ENCODE assay signal across 8 cellular contexts in the genomic region with DNA sequence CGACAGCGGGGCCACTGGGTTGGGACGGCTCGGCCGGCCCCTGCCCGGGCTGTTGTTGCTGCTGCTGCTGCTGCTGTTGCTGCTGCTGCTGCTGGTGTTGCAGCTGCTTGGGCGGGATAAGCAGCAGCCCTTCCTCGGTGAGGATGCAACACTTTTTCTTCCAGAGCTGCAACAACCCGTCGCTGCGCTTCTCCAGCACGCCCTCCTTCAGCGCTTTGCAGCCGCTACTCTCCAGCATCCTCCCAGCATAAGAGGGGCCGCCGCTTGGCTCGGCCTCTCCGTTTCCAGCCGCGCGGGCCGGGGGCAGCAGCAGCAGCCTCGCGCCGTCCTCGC. TPM values are rescaled to one million over a fixed set of nuclear protein-coding genes. Genes with fewer than 3 reads are reported as not detected.
DNase-seq lines count a peak whose midpoint lies in the region; ATAC-seq and TF ChIP-seq lines count a peak whose summit lies in the region.

No MANE protein-coding gene starts in this region.

- H4K20me1 ChIP-seq in smooth muscle cell (ENCODE audit: low read depth) = peaks cover 32% of the 10 kb centered on the region

- H3K4me1 ChIP-seq in left ventricle myocardium inferior = peaks cover 58% of the 10 kb centered on the region
- H3K4me1 ChIP-seq in smooth muscle cell (ENCODE audit: low read depth) = peaks cover 19% of the 10 kb centered on the region

- no peaks in the 10 kb centered on the region for H3K9me3 ChIP-seq in left ventricle myocardium inferior (replicated peaks)
- no peaks in the 10 kb centered on the region for H3K9me3 ChIP-seq in smooth muscle cell (replicated peaks; ENCODE audit: low read depth)

- peak overlapping the region; percentile 99 for H3K27ac ChIP-seq in left ventricle myocardium inferior (replicated peaks)
- peak overlapping the region; percentile 98 for H3K27ac ChIP-seq in smooth muscle cell (ENCODE audit: low read depth)

- peak overlapping the region; percentile 91 for H3K4me3 Mint-ChIP-seq in WTC11

- intact Hi-C loops in left ventricle myocardium inferior (cut with micrococcal nuclease) = no loop called here

- no peaks in the 10 kb centered on the region for H3K9me3 Mint-ChIP-seq in WTC11

- H3K4me2 ChIP-seq in smooth muscle cell = peak overlapping the region; percentile 92

- DNase-seq in GM06990 (ENCODE audit: extremely low read depth, insufficient read length) (no peak), WTC11 (ENCODE audit: low spot score) (no peak), left ventricle myocardium inferior (no peak), smooth muscle cell (lab: John Stamatoyannopoulos, UW; ENCODE audit: unreplicated experiment) (no peak), HuH-7 (ENCODE audit: low spot score) (no peak)

- peaks cover 58% of the 10 kb centered on the region for H3K4me1 Mint-ChIP-seq in WTC11

- TF ChIP-seq CTCF in GM06990 (IDR thresholded peaks at IDR 0.05; ENCODE audit: insufficient read depth, low read length, poor library complexity, severe bottlenecking) (no peak), WTC11 (IDR thresholded peaks at IDR 0.05) (no peak), left ventricle myocardium inferior (IDR thresholded peaks at IDR 0.05; ENCODE audit: borderline replicate concordance) (no peak), smooth muscle cell (IDR thresholded peaks at IDR 0.05; ENCODE audit: borderline replicate concordance, insufficient read depth, poor library complexity, severe bottlenecking) (no peak)

- POLR2A ChIA-PET in WTC11 (lab: Charles Lee) = interaction anchor here (0.6 to 2.2 kb wide), 5 partner anchors 10 to 520 kb away, joined by 3 to 14 read pairs (median 4); partner anchors contain the start of gene KRR1

- peaks cover 32% of the 10 kb centered on the region for H3K36me3 Mint-ChIP-seq in WTC11

- H3K27ac Mint-ChIP-seq in WTC11 = no peak overlapping the region

- peaks cover 42% of the 10 kb centered on the region for H3K79me2 ChIP-seq in smooth muscle cell (ENCODE audit: low read depth)

- WGBS in smooth muscle cell (ENCODE audit: low lambda C conversion rate) = under 1% methylated on average over 26 of the region's 26 CpGs

- H3K27me3 Mint-ChIP-seq in WTC11 (ENCODE audit: low read depth) = peaks cover 3% of the 10 kb centered on the region; the same call in 1 of the 2 replicates

- ATAC-seq in HG02763 (IDR thresholded peaks at IDR 0.05; ENCODE audit: unreplicated experiment) (peak; percentile 3), WTC11 (peak; percentile 4), HG03280 (IDR thresholded peaks at IDR 0.05; ENCODE audit: unreplicated experiment) (no peak), HG02973 (IDR thresholded peaks at IDR 0.05; ENCODE audit: unreplicated experiment) (no peak)

- peak overlapping the region; percentile 77 for H3K4me3 ChIP-seq in GM06990 (replicated peaks; ENCODE audit: low read depth, low read length)
- H3K4me3 ChIP-seq in left ventricle myocardium inferior = peak overlapping the region; percentile 90
- peak overlapping the region; percentile 92 for H3K4me3 ChIP-seq in smooth muscle cell

- peaks cover 45% of the 10 kb centered on the region for H3F3A ChIP-seq in smooth muscle cell (ENCODE audit: low read depth)

- H3K27me3 ChIP-seq in GM06990 (replicated peaks; ENCODE audit: control insufficient read depth, insufficient read depth, low read length) (no peaks in the 10 kb centered on the region), left ventricle myocardium inferior (ENCODE audit: low read depth) (no peaks in the 10 kb centered on the region), smooth muscle cell (ENCODE audit: low read depth) (no peaks in the 10 kb centered on the region)

- H3K9ac ChIP-seq in smooth muscle cell (ENCODE audit: low read depth) = peak overlapping the region; percentile 98

- H3K36me3 ChIP-seq in GM06990 (ENCODE audit: control insufficient read depth, insufficient read depth, low read length) (no peaks in the 10 kb centered on the region), left ventricle myocardium inferior (no peaks in the 10 kb centered on the region), smooth muscle cell (ENCODE audit: low read depth) (no peaks in the 10 kb centered on the region)

- no peak overlapping the region for H2AFZ ChIP-seq in smooth muscle cell (ENCODE audit: low read depth)

- CTCF ChIA-PET in WTC11 (lab: Charles Lee) = interaction anchor here (0.7 to 4.8 kb wide), 18 partner anchors 9 to 556 kb away, joined by 3 to 24 read pairs (median 4); no protein-coding TSS in a partner anchor

TF ChIP-seq in WTC11, 78 proteins besides CTCF, POLR2A, EP300 and RAD21 (continues in another document):
- TF ChIP-seq, protein P1, sequence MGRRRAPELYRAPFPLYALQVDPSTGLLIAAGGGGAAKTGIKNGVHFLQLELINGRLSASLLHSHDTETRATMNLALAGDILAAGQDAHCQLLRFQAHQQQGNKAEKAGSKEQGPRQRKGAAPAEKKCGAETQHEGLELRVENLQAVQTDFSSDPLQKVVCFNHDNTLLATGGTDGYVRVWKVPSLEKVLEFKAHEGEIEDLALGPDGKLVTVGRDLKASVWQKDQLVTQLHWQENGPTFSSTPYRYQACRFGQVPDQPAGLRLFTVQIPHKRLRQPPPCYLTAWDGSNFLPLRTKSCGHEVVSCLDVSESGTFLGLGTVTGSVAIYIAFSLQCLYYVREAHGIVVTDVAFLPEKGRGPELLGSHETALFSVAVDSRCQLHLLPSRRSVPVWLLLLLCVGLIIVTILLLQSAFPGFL (CRISPR knock-in tag; IDR thresholded peaks at IDR 0.05; ENCODE audit: borderline replicate concordance) = no peak
- TF ChIP-seq OVOL2 (CRISPR knock-in tag; IDR thresholded peaks at IDR 0.05; ENCODE audit: borderline replicate concordance) = no peak
- no peak for TF ChIP-seq ZBTB43 (CRISPR knock-in tag; IDR thresholded peaks at IDR 0.05)
- TF ChIP-seq ERG (CRISPR knock-in tag; IDR thresholded peaks at IDR 0.05) = no peak
- TF ChIP-seq, protein P2, sequence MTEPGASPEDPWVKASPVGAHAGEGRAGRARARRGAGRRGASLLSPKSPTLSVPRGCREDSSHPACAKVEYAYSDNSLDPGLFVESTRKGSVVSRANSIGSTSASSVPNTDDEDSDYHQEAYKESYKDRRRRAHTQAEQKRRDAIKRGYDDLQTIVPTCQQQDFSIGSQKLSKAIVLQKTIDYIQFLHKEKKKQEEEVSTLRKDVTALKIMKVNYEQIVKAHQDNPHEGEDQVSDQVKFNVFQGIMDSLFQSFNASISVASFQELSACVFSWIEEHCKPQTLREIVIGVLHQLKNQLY (CRISPR knock-in tag; IDR thresholded peaks at IDR 0.05) = no peak
- TF ChIP-seq NFATC4 (CRISPR knock-in tag; IDR thresholded peaks at IDR 0.05) = no peak
- peak; percentile 40; the same call in 1 of the 2 replicates for TF ChIP-seq ARID4B (CRISPR knock-in tag; IDR thresholded peaks at IDR 0.05; ENCODE audit: borderline replicate concordance)

RNA-seq across cellular contexts. Expression of gene PHLDA1, which starts 0.5 kb away (rescaled TPM):
- total RNA-seq in WTC11 (2021) (34.9 to 51.3 TPM (median 51.1 TPM) in 3 replicates), left ventricle myocardium inferior (22.8 TPM), smooth muscle cell (88.6 and 91.3 TPM in 2 replicates)
- 69.7 and 70.2 TPM in 2 replicates for polyA plus RNA-seq in smooth muscle cell

RNA-seq across cellular contexts. Expression of gene NAP1L1, which starts 53.4 kb away (rescaled TPM):
- total RNA-seq in WTC11 (2021) (946 to 1,010 TPM (median 968 TPM) in 3 replicates), left ventricle myocardium inferior (256 TPM), smooth muscle cell (221 and 282 TPM in 2 replicates)
- polyA plus RNA-seq in smooth muscle cell = 110 and 127 TPM in 2 replicates

Comparison
In these comparisons a context has a peak if more than half of its experiments do, and no peak if none do; other contexts are left out.
1. ATAC-seq: peak in HG02763 (single experiment) and WTC11 (single experiment); none in HG03280 (single experiment) and HG02973 (single experiment).
2. Peak in every context shown above with its lines, with median percentiles within 50 percentile points of each other: H3K4me3 ChIP-seq.